ENCODE assay signal across 17 cellular contexts in genomic region chr10:77413231-77413630, GRCh38.
"Had no signal": no experiment of that assay in that cellular context is flagged by ENCODE, and none has a peak within 500 bp of the region (broad histone marks: within the 10 kb centered on the region; RNA-seq: fewer than 3 reads in every experiment).

No MANE protein-coding gene starts in this region.

- H3K36me3 ChIP-seq: left lung, neural progenitor cell, spleen, upper lobe of right lung had no signal

- H3K27ac ChIP-seq: epithelial cell of prostate, left lung, neural progenitor cell, spleen, upper lobe of right lung had no signal

- ATAC-seq: activated naive CD4-positive, alpha-beta T cell treated with anti-CD3 and anti-CD28 coated beads, Interleukin-2, amount 50 U/mL, for 72 hours; left lung; naive thymus-derived CD8-positive, alpha-beta T cell; T-cell; upper lobe of right lung; WTC11 had no signal

- H3K4me1 ChIP-seq: spleen had no signal

- H3K9me3 ChIP-seq: left lung, spleen, upper lobe of right lung had no signal

- DNase-seq: activated T-cell treated with anti-CD3 and anti-CD28 coated beads, Interleukin-2, amount 50 U/mL, for 1 hour; cortex of kidney; foreskin fibroblast; hippocampal formation; kidney glomerular epithelial cell; left lung; naive thymus-derived CD8-positive, alpha-beta T cell; spleen; stimulated activated CD4-positive, alpha-beta T cell treated with anti-CD3 and anti-CD28 coated beads, Interleukin-4, amount 100 ng/mL, for 1 hour; stimulated activated naive CD4-positive, alpha-beta T cell; T-cell; upper lobe of right lung had no signal

- FAIRE-seq: TTC549 had no signal

- H3K4me3 ChIP-seq: left lung, neural progenitor cell, spleen, upper lobe of right lung had no signal

- H3K27me3 ChIP-seq: neural progenitor cell, upper lobe of right lung had no signal
